In genomic region chr14:73780896-73781295, GRCh38 we compare ENCODE assay signal across 21 cellular contexts.
DNase-seq lines count a peak whose midpoint lies in the region; ATAC-seq and TF ChIP-seq lines count a peak whose summit lies in the region.
"Had no signal": no experiment of that assay in that cellular context is flagged by ENCODE, and none has a peak within 500 bp of the region (broad histone marks: within the 10 kb centered on the region; RNA-seq: fewer than 3 reads in every experiment).

No MANE protein-coding gene starts in this region.

- POLR2A ChIA-PET in naive thymus-derived CD4-positive, alpha-beta T cell (lab: Charles Lee), result interaction anchor here (0.5 to 1.4 kb wide), 6 partner anchors 14 to 43 kb away, joined by 3 to 7 read pairs (median 3); a partner anchor contains a TSS

- H3K27ac ChIP-seq in SJCRH30, result peak overlapping the region; percentile 9; the same call in 1 of the 2 replicates
- H3K27ac ChIP-seq in naive thymus-derived CD4-positive, alpha-beta T cell (ENCODE audit: low read depth, low read length), result no peak overlapping the region
- H3K27ac ChIP-seq: KMS-11, PC-9, SK-N-MC had no signal

- DNase-seq in stimulated activated naive CD8-positive, alpha-beta T cell treated with anti-CD3 and anti-CD28 coated beads, Interleukin-15, Interleukin-2, amounts not matched to agents 100 U/mL and 50 U/mL, for 24 hours, result no peak
- DNase-seq in SJCRH30, result no peak
- DNase-seq in naive thymus-derived CD4-positive, alpha-beta T cell, result no peak
- no peak for DNase-seq in endothelial cell (ENCODE audit: low spot score)
- DNase-seq in SIG-M5 treated with dmso at 0.1 percent for 504 hours (lab: John Stamatoyannopoulos, UW; ENCODE audit: unreplicated experiment), result no peak
- no peak for DNase-seq in BE2C
- no peak for DNase-seq in HPDE6-E6E7 (ENCODE audit: extremely low spot score)
- DNase-seq: AML-193; CD8-positive, alpha-beta memory T cell; DND-41; GDM1; NCI-H1048; NCI-H1436 treated with DMSO at 0.1 percent for 48 hours; NCI-H2029 treated with DMSO at 0.1 percent for 48 hours; NCI-H748 treated with DMSO at 0.1 percent for 48 hours; PC-9 had no signal

- no peaks in the 10 kb centered on the region for H3K27me3 Mint-ChIP-seq in stimulated activated naive CD8-positive, alpha-beta T cell treated with anti-CD3 and anti-CD28 coated beads, Interleukin-15, Interleukin-2, amounts not matched to agents 100 ng/mL and 50 ng/mL, for 24 hours
- H3K27me3 Mint-ChIP-seq in naive thymus-derived CD4-positive, alpha-beta T cell, result no peaks in the 10 kb centered on the region
- H3K27me3 Mint-ChIP-seq in endothelial cell (ENCODE audit: unreplicated experiment), result peaks cover 7% of the 10 kb centered on the region
- H3K27me3 Mint-ChIP-seq: CD8-positive, alpha-beta memory T cell had no signal

- peaks cover 18% of the 10 kb centered on the region; the same call in 1 of the 2 replicates for H3K36me3 ChIP-seq in SJCRH30
- H3K36me3 ChIP-seq in naive thymus-derived CD4-positive, alpha-beta T cell (ENCODE audit: control insufficient read depth in 2 of 3, insufficient read depth in 3 of 3, low read length in 3 of 3), result peaks cover 0 to 7% (median 0%) of the 10 kb centered on the region in 3 experiments
- H3K36me3 ChIP-seq in BE2C, result no peaks in the 10 kb centered on the region

- H3K27me3 ChIP-seq in SJCRH30, result no peaks in the 10 kb centered on the region
- H3K27me3 ChIP-seq in naive thymus-derived CD4-positive, alpha-beta T cell (ENCODE audit: control insufficient read depth in 2 of 2, insufficient read depth in 2 of 2, low read length in 2 of 2), result no peaks in the 10 kb centered on the region
- no peaks in the 10 kb centered on the region for H3K27me3 ChIP-seq in BE2C

- TF ChIP-seq CTCF in endothelial cell (IDR thresholded peaks at IDR 0.05; ENCODE audit: unreplicated experiment), result no peak
- TF ChIP-seq CTCF in BE2C (IDR thresholded peaks at IDR 0.05; ENCODE audit: low read depth, low read length), result no peak

- no peaks in the 10 kb centered on the region for H3K9me3 ChIP-seq in SJCRH30 (replicated peaks)
- no peaks in the 10 kb centered on the region for H3K9me3 ChIP-seq in naive thymus-derived CD4-positive, alpha-beta T cell (ENCODE audit: control insufficient read depth in 2 of 3, low read length in 3 of 3)
- no peaks in the 10 kb centered on the region for H3K9me3 ChIP-seq in BE2C

- intact Hi-C loops in naive thymus-derived CD4-positive, alpha-beta T cell (cut with micrococcal nuclease), result no loop called here

- CTCF ChIA-PET in naive thymus-derived CD4-positive, alpha-beta T cell (lab: Charles Lee), result interaction anchor here (0.6 kb wide), 1 partner anchor 350 kb away, joined by 5 read pairs; no protein-coding TSS in a partner anchor

- H3K4me1 ChIP-seq in SJCRH30, result peaks cover 30% of the 10 kb centered on the region
- peaks cover 37 to 46% of the 10 kb centered on the region in 2 donors for H3K4me1 ChIP-seq in naive thymus-derived CD4-positive, alpha-beta T cell (ENCODE audit: control insufficient read depth in 2 of 2, insufficient read depth in 2 of 2, low read length in 2 of 2)
- H3K4me1 ChIP-seq in BE2C, result 0 out of 2 replicates have a peak, but pooled peaks cover 4% of the 10 kb centered on the region

- H3K9me3 Mint-ChIP-seq in stimulated activated naive CD8-positive, alpha-beta T cell treated with anti-CD3 and anti-CD28 coated beads, Interleukin-15, Interleukin-2, amounts not matched to agents 100 ng/mL and 50 ng/mL, for 24 hours, result no peaks in the 10 kb centered on the region
- H3K9me3 Mint-ChIP-seq in naive thymus-derived CD4-positive, alpha-beta T cell, result no peaks in the 10 kb centered on the region
- H3K9me3 Mint-ChIP-seq in endothelial cell (ENCODE audit: unreplicated experiment), result no peaks in the 10 kb centered on the region
- H3K9me3 Mint-ChIP-seq: CD8-positive, alpha-beta memory T cell; GM23338 had no signal

- H3K4me3 Mint-ChIP-seq in stimulated activated naive CD8-positive, alpha-beta T cell treated with anti-CD3 and anti-CD28 coated beads, Interleukin-15, Interleukin-2, amounts not matched to agents 100 ng/mL and 50 ng/mL, for 24 hours, result no peak overlapping the region
- no peak overlapping the region for H3K4me3 Mint-ChIP-seq in naive thymus-derived CD4-positive, alpha-beta T cell
- no peak overlapping the region for H3K4me3 Mint-ChIP-seq in endothelial cell (ENCODE audit: unreplicated experiment)
- H3K4me3 Mint-ChIP-seq: GM23338 had no signal

- H3K4me1 Mint-ChIP-seq in stimulated activated naive CD8-positive, alpha-beta T cell treated with anti-CD3 and anti-CD28 coated beads, Interleukin-15, Interleukin-2, amounts not matched to agents 100 ng/mL and 50 ng/mL, for 24 hours (ENCODE audit: low read depth), result peaks cover 77% of the 10 kb centered on the region
- H3K4me1 Mint-ChIP-seq in naive thymus-derived CD4-positive, alpha-beta T cell, result peaks cover 63 to 83% (median 74%) of the 10 kb centered on the region in 7 donors
- peaks cover 40% of the 10 kb centered on the region for H3K4me1 Mint-ChIP-seq in endothelial cell (ENCODE audit: unreplicated experiment)

- peaks cover 16% of the 10 kb centered on the region for H3K36me3 Mint-ChIP-seq in stimulated activated naive CD8-positive, alpha-beta T cell treated with anti-CD3 and anti-CD28 coated beads, Interleukin-15, Interleukin-2, amounts not matched to agents 100 ng/mL and 50 ng/mL, for 24 hours (ENCODE audit: low read depth)
- peaks cover 0 to 11% (median 0%) of the 10 kb centered on the region in 5 donors for H3K36me3 Mint-ChIP-seq in naive thymus-derived CD4-positive, alpha-beta T cell
- peaks cover 7% of the 10 kb centered on the region for H3K36me3 Mint-ChIP-seq in endothelial cell (ENCODE audit: low read depth, unreplicated experiment)

- ATAC-seq in stimulated activated naive CD8-positive, alpha-beta T cell treated with anti-CD3 and anti-CD28 coated beads, Interleukin-15, Interleukin-2, amounts not matched to agents 100 U/mL and 50 U/mL, for 24 hours, result no peak
- ATAC-seq in naive thymus-derived CD4-positive, alpha-beta T cell, result no peak
- ATAC-seq: GM23338, HCT116 had no signal

- peak overlapping the region; percentile 8 for H3K27ac Mint-ChIP-seq in stimulated activated naive CD8-positive, alpha-beta T cell treated with anti-CD3 and anti-CD28 coated beads, Interleukin-15, Interleukin-2, amounts not matched to agents 100 ng/mL and 50 ng/mL, for 24 hours
- H3K27ac Mint-ChIP-seq in naive thymus-derived CD4-positive, alpha-beta T cell, result peak overlapping the region in 6 of 9 donors; percentile 1 to 64 (median 36)
- H3K27ac Mint-ChIP-seq in endothelial cell (ENCODE audit: unreplicated experiment), result no peak overlapping the region
- H3K27ac Mint-ChIP-seq: GM23338 had no signal

- no peak overlapping the region for H3K4me3 ChIP-seq in SJCRH30
- no peak overlapping the region for H3K4me3 ChIP-seq in naive thymus-derived CD4-positive, alpha-beta T cell (ENCODE audit: low read length)
- no peak overlapping the region for H3K4me3 ChIP-seq in BE2C (ENCODE audit: low read depth, low read length)
- H3K4me3 ChIP-seq: GM23338, PC-9, SK-N-MC had no signal
